In genomic region chr5:171589461-171589860, GRCh38 we compare ENCODE assay signal across 17 cellular contexts.
DNase-seq lines count a peak whose midpoint lies in the region; ATAC-seq and TF ChIP-seq lines count a peak whose summit lies in the region.
"Had no signal": no experiment of that assay in that cellular context is flagged by ENCODE, and none has a peak within 500 bp of the region (broad histone marks: within the 10 kb centered on the region; RNA-seq: fewer than 3 reads in every experiment).

No MANE protein-coding gene starts in this region.

- H3K4me3 ChIP-seq in colonic mucosa (no peak overlapping the region), endodermal cell (ENCODE audit: low read length) (no peak overlapping the region)
- H3K4me3 ChIP-seq: BLaER1 had no signal

- ATAC-seq in T-helper 17 cell (no peak), HG02840 (IDR thresholded peaks at IDR 0.05; ENCODE audit: low FRiP score, unreplicated experiment) (no peak)
- ATAC-seq: CD8-positive, alpha-beta T cell had no signal

- 93 to 97% methylated on average over 11 of the region's 11 CpGs for WGBS in endodermal cell (ENCODE audit: insufficient coverage in 1 of 2, insufficient read length in 1 of 2), 2 experiments

- H3K9me3 ChIP-seq in colonic mucosa (no peaks in the 10 kb centered on the region), endodermal cell (ENCODE audit: control insufficient read depth, low read length) (no peaks in the 10 kb centered on the region), T-helper 17 cell (ENCODE audit: control insufficient read depth, low read length, poor library complexity, severe bottlenecking) (no peaks in the 10 kb centered on the region)
- H3K9me3 ChIP-seq: BLaER1, Caco-2 had no signal

- H3K9ac ChIP-seq in colonic mucosa (ENCODE audit: low read depth in 2 of 2, low read length in 2 of 2), result no peak overlapping the region
- H3K9ac ChIP-seq in endodermal cell (ENCODE audit: extremely low read depth, low read length, poor library complexity, severe bottlenecking), result no peak overlapping the region
- H3K9ac ChIP-seq: BLaER1 had no signal

- DNase-seq in colonic mucosa, result peak; percentile 3
- peak; percentile 29 for DNase-seq in endodermal cell
- peak; percentile 48 for DNase-seq in osteocyte (ENCODE audit: extremely low spot score, unreplicated experiment)
- DNase-seq in T-helper 17 cell, result no peak
- DNase-seq in 8988T, result no peak
- DNase-seq: Caco-2; CD4-positive, CD25-positive, alpha-beta regulatory T cell; DMS153; DND-41; GOT3; H7; HCEC 1CT had no signal

- TF ChIP-seq CTCF in colonic mucosa (IDR thresholded peaks at IDR 0.05) (no peak), endodermal cell (conservative IDR thresholded peaks at IDR 0.05) (no peak), osteocyte (IDR thresholded peaks at IDR 0.05) (no peak)

- H3K27me3 Mint-ChIP-seq in endodermal cell (ENCODE audit: insufficient read depth), result peaks cover 2% of the 10 kb centered on the region
- peaks cover 51% of the 10 kb centered on the region for H3K27me3 Mint-ChIP-seq in osteocyte (ENCODE audit: unreplicated experiment)
- peaks cover 32% of the 10 kb centered on the region for H3K27me3 Mint-ChIP-seq in T-helper 17 cell
- H3K27me3 Mint-ChIP-seq: CD4-positive, CD25-positive, alpha-beta regulatory T cell had no signal

- H3K4me1 Mint-ChIP-seq in endodermal cell (no peaks in the 10 kb centered on the region), osteocyte (ENCODE audit: unreplicated experiment) (no peaks in the 10 kb centered on the region), T-helper 17 cell (no peaks in the 10 kb centered on the region)
- H3K4me1 Mint-ChIP-seq: B cell; CD4-positive, CD25-positive, alpha-beta regulatory T cell had no signal

- no peaks in the 10 kb centered on the region for H3K36me3 ChIP-seq in colonic mucosa
- no peaks in the 10 kb centered on the region for H3K36me3 ChIP-seq in endodermal cell (ENCODE audit: control insufficient read depth, insufficient read depth, low read length)
- H3K36me3 ChIP-seq: BLaER1 had no signal

- H3K9me3 Mint-ChIP-seq in endodermal cell (no peaks in the 10 kb centered on the region), osteocyte (ENCODE audit: unreplicated experiment) (no peaks in the 10 kb centered on the region)
- H3K9me3 Mint-ChIP-seq: CD8-positive, alpha-beta T cell had no signal

- H3K4me1 ChIP-seq in colonic mucosa (no peaks in the 10 kb centered on the region), endodermal cell (ENCODE audit: control insufficient read depth, insufficient read depth, low read length) (no peaks in the 10 kb centered on the region)
- H3K4me1 ChIP-seq: Caco-2 had no signal

- H3K27me3 ChIP-seq in colonic mucosa, result no peaks in the 10 kb centered on the region
- H3K27me3 ChIP-seq in endodermal cell (ENCODE audit: control insufficient read depth, insufficient read depth, low read length, poor library complexity, severe bottlenecking), result no peaks in the 10 kb centered on the region
- H3K27me3 ChIP-seq: BLaER1 had no signal

- H3K27ac ChIP-seq in colonic mucosa (no peak overlapping the region), endodermal cell (ENCODE audit: low read depth, low read length) (no peak overlapping the region)
- H3K27ac ChIP-seq: BLaER1, C4-2B had no signal

- no peak overlapping the region for H3K27ac Mint-ChIP-seq in endodermal cell
- H3K27ac Mint-ChIP-seq in osteocyte (ENCODE audit: unreplicated experiment), result no peak overlapping the region
- no peak overlapping the region for H3K27ac Mint-ChIP-seq in T-helper 17 cell
- H3K27ac Mint-ChIP-seq: B cell; CD4-positive, CD25-positive, alpha-beta regulatory T cell; CD8-positive, alpha-beta T cell had no signal

- intact Hi-C loops in colonic mucosa (cut with DNase I), result no loop called here

- no peaks in the 10 kb centered on the region for H3K36me3 Mint-ChIP-seq in endodermal cell (ENCODE audit: low read depth)
- H3K36me3 Mint-ChIP-seq in osteocyte (ENCODE audit: unreplicated experiment), result no peaks in the 10 kb centered on the region
- no peaks in the 10 kb centered on the region for H3K36me3 Mint-ChIP-seq in T-helper 17 cell (ENCODE audit: low read depth)
- H3K36me3 Mint-ChIP-seq: CD4-positive, CD25-positive, alpha-beta regulatory T cell; CD8-positive, alpha-beta T cell had no signal

- no peak overlapping the region for H3K4me3 Mint-ChIP-seq in endodermal cell
- H3K4me3 Mint-ChIP-seq in osteocyte (ENCODE audit: unreplicated experiment), result no peak overlapping the region
- H3K4me3 Mint-ChIP-seq in T-helper 17 cell, result no peak overlapping the region
- H3K4me3 Mint-ChIP-seq: B cell; CD4-positive, CD25-positive, alpha-beta regulatory T cell; CD8-positive, alpha-beta T cell had no signal

Comparison
In these comparisons a context has a peak if more than half of its experiments do, and no peak if none do; other contexts are left out.
1. DNase-seq: peak in colonic mucosa (single experiment), endodermal cell (single experiment) and osteocyte (single experiment); none in T-helper 17 cell (0 of 3) and 8988T (single experiment).